ENCODE assay signal across 9 cellular contexts in genomic region chr17:57552114-57552601, GRCh38.
DNase-seq lines count a peak whose midpoint lies in the region; ATAC-seq and TF ChIP-seq lines count a peak whose summit lies in the region.
"Had no signal": no experiment of that assay in that cellular context is flagged by ENCODE, and none has a peak within 500 bp of the region (broad histone marks: within the 10 kb centered on the region; RNA-seq: fewer than 3 reads in every experiment).

No MANE protein-coding gene starts in this region.

- H3K4me1 ChIP-seq in KMS-11 (ENCODE audit: low read depth, poor library complexity, severe bottlenecking): peaks cover 71% of the 10 kb centered on the region

- H3K36me3 ChIP-seq in KMS-11 (ENCODE audit: insufficient read depth): no peaks in the 10 kb centered on the region

- ATAC-seq in GM18519 (IDR thresholded peaks at IDR 0.05; ENCODE audit: low FRiP score, unreplicated experiment): no peak

- H3K27ac ChIP-seq in KMS-11: peak overlapping the region; percentile 66; the same call in 1 of the 2 replicates
- H3K27ac ChIP-seq: A549 had no signal

- no peak for TF ChIP-seq CTCF in KMS-11 (conservative IDR thresholded peaks at IDR 0.05; ENCODE audit: low read depth, low read length)

- peak overlapping the region; percentile 88 for H3K4me2 ChIP-seq in KMS-11
- H3K4me2 ChIP-seq: A549 had no signal

- no peaks in the 10 kb centered on the region for H3K27me3 ChIP-seq in KMS-11 (ENCODE audit: insufficient read depth, low read depth)

- peaks cover 34% of the 10 kb centered on the region; the same call in 1 of the 2 replicates for H3K79me2 ChIP-seq in KMS-11 (ENCODE audit: insufficient read depth, low read depth)

- H2AFZ ChIP-seq in KMS-11 (ENCODE audit: low read depth): no peak overlapping the region

- H3K9ac ChIP-seq in KMS-11: peak overlapping the region; percentile 41; the same call in 1 of the 2 replicates

- DNase-seq in NCI-H2171 treated with DMSO at 0.1 percent for 48 hours (lab: John Stamatoyannopoulos, UW): peak; percentile 39
- no peak for DNase-seq in NCI-H2171 (lab: John Stamatoyannopoulos, UW)
- peak in 40 of 58 donors; percentile 17 to 76 (median 46) for DNase-seq in anterior cingulate cortex (lab: John Stamatoyannopoulos, UW)
- DNase-seq in left kidney (ENCODE audit: low read depth, low spot score): peak; percentile 94
- DNase-seq in dedifferentiated amniotic fluid mesenchymal stem cell (ENCODE audit: extremely low spot score): no peak
- no peak for DNase-seq in RKO (ENCODE audit: low spot score)

- H4K20me1 ChIP-seq in KMS-11 (ENCODE audit: insufficient read depth): no peaks in the 10 kb centered on the region

- H3K4me3 ChIP-seq in KMS-11 (IDR thresholded peaks at IDR 0.05; ENCODE audit: insufficient read depth, low read depth, low read length): no peak overlapping the region
- H3K4me3 ChIP-seq: A549 had no signal

Comparison
In these comparisons a context has a peak if more than half of its experiments do, and no peak if none do; other contexts are left out.
1. DNase-seq: peak in NCI-H2171 treated with DMSO at 0.1 percent for 48 hours (single experiment), anterior cingulate cortex (40 of 58) and left kidney (single experiment); none in NCI-H2171 (single experiment), dedifferentiated amniotic fluid mesenchymal stem cell (single experiment) and RKO (single experiment).